1 cellular context compared by ENCODE assay signal in genomic region chr7:30502470-30503251, GRCh38.
TF ChIP-seq lines count a peak whose summit lies in the region.

No MANE protein-coding gene starts in this region.

TF ChIP-seq in K562, 482 proteins besides CTCF, POLR2A, EP300 and RAD21:
- TF ChIP-seq TRIM25 (IDR thresholded peaks at IDR 0.05; ENCODE audit: borderline replicate concordance) (no peak), SPI1 (IDR thresholded peaks at IDR 0.05; ENCODE audit: borderline replicate concordance, low read depth, low read length) (peak; percentile 71; the same call in 1 of the 2 replicates)
